ENCODE assay signal across 1 cellular context in genomic region chr19:5828661-5829566, GRCh38.
TF ChIP-seq lines count a peak whose summit lies in the region.

No MANE protein-coding gene starts in this region.

TF ChIP-seq in HepG2, 621 proteins besides CTCF, POLR2A, EP300 and RAD21 (continued from another document):
- TF ChIP-seq ZEB1 (IDR thresholded peaks at IDR 0.05; ENCODE audit: insufficient replicate concordance, low read depth) (peak; percentile 8), ZNF501 (CRISPR knock-in tag; IDR thresholded peaks at IDR 0.05) (no peak), GABPA (IDR thresholded peaks at IDR 0.05; ENCODE audit: low read depth, low read length) (no peak), GABPA (CRISPR knock-in tag; IDR thresholded peaks at IDR 0.05; ENCODE audit: low read depth) (0 out of 2 replicates have a peak, but pooled peaks have one; percentile 39), ZNF263 (CRISPR knock-in tag; IDR thresholded peaks at IDR 0.05) (0 out of 2 replicates have a peak, but pooled peaks have one; percentile 7), AHDC1 (CRISPR knock-in tag; IDR thresholded peaks at IDR 0.05; ENCODE audit: borderline replicate concordance) (0 out of 2 replicates have a peak, but pooled peaks have one; percentile 7), ZNF280B (CRISPR knock-in tag; IDR thresholded peaks at IDR 0.05; ENCODE audit: borderline replicate concordance) (peak; percentile 2; the same call in 1 of the 2 replicates), SP1 (IDR thresholded peaks at IDR 0.05) (no peak), SP1 (CRISPR knock-in tag; IDR thresholded peaks at IDR 0.05) (no peak), ZNF350 (CRISPR knock-in tag; IDR thresholded peaks at IDR 0.05; ENCODE audit: borderline replicate concordance, low read depth) (peak; percentile 55; the same call in 1 of the 2 replicates), ZMAT3 (CRISPR knock-in tag; conservative IDR thresholded peaks at IDR 0.05) (no peak), ZSCAN30 (CRISPR knock-in tag; IDR thresholded peaks at IDR 0.05) (0 out of 2 replicates have a peak, but pooled peaks have one; percentile 52), ELF1 (CRISPR knock-in tag; IDR thresholded peaks at IDR 0.05) (no peak), ZNF383 (CRISPR knock-in tag; IDR thresholded peaks at IDR 0.05; ENCODE audit: borderline replicate concordance) (no peak), ATF7 (IDR thresholded peaks at IDR 0.05) (no peak), ATF7 (CRISPR knock-in tag; IDR thresholded peaks at IDR 0.05) (0 out of 2 replicates have a peak, but pooled peaks have one; percentile 7), ZNF598 (CRISPR knock-in tag; IDR thresholded peaks at IDR 0.05; ENCODE audit: borderline replicate concordance) (no peak), HES4 (CRISPR knock-in tag; IDR thresholded peaks at IDR 0.05; ENCODE audit: borderline replicate concordance) (0 out of 2 replicates have a peak, but pooled peaks have one; percentile 9), ZMAT5 (CRISPR knock-in tag; IDR thresholded peaks at IDR 0.05; ENCODE audit: borderline replicate concordance, low read depth) (no peak), ZNF605 (CRISPR knock-in tag; IDR thresholded peaks at IDR 0.05) (peak; percentile 0; the same call in 1 of the 2 replicates)
- TF ChIP-seq, protein P1, sequence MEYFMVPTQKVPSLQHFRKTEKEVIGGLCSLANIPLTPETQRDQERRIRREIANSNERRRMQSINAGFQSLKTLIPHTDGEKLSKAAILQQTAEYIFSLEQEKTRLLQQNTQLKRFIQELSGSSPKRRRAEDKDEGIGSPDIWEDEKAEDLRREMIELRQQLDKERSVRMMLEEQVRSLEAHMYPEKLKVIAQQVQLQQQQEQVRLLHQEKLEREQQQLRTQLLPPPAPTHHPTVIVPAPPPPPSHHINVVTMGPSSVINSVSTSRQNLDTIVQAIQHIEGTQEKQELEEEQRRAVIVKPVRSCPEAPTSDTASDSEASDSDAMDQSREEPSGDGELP (IDR thresholded peaks at IDR 0.05; ENCODE audit: borderline replicate concordance, low read depth), result no peak
- TF ChIP-seq, protein P2, sequence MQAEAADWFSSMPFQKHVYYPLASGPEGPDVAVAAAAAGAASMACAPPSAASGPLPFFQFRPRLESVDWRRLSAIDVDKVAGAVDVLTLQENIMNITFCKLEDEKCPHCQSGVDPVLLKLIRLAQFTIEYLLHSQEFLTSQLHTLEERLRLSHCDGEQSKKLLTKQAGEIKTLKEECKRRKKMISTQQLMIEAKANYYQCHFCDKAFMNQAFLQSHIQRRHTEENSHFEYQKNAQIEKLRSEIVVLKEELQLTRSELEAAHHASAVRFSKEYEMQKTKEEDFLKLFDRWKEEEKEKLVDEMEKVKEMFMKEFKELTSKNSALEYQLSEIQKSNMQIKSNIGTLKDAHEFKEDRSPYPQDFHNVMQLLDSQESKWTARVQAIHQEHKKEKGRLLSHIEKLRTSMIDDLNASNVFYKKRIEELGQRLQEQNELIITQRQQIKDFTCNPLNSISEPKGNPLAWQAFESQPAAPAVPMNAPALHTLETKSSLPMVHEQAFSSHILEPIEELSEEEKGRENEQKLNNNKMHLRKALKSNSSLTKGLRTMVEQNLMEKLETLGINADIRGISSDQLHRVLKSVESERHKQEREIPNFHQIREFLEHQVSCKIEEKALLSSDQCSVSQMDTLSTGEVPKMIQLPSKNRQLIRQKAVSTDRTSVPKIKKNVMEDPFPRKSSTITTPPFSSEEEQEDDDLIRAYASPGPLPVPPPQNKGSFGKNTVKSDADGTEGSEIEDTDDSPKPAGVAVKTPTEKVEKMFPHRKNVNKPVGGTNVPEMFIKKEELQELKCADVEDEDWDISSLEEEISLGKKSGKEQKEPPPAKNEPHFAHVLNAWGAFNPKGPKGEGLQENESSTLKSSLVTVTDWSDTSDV (CRISPR knock-in tag; IDR thresholded peaks at IDR 0.05), result 0 out of 2 replicates have a peak, but pooled peaks have one; percentile 48
- TF ChIP-seq, protein P3, sequence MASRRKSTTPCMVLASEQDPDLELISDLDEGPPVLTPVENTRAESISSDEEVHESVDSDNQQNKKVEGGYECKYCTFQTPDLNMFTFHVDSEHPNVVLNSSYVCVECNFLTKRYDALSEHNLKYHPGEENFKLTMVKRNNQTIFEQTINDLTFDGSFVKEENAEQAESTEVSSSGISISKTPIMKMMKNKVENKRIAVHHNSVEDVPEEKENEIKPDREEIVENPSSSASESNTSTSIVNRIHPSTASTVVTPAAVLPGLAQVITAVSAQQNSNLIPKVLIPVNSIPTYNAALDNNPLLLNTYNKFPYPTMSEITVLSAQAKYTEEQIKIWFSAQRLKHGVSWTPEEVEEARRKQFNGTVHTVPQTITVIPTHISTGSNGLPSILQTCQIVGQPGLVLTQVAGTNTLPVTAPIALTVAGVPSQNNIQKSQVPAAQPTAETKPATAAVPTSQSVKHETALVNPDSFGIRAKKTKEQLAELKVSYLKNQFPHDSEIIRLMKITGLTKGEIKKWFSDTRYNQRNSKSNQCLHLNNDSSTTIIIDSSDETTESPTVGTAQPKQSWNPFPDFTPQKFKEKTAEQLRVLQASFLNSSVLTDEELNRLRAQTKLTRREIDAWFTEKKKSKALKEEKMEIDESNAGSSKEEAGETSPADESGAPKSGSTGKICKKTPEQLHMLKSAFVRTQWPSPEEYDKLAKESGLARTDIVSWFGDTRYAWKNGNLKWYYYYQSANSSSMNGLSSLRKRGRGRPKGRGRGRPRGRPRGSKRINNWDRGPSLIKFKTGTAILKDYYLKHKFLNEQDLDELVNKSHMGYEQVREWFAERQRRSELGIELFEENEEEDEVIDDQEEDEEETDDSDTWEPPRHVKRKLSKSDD (CRISPR knock-in tag; IDR thresholded peaks at IDR 0.05; ENCODE audit: low read depth), result 0 out of 2 replicates have a peak, but pooled peaks have one; percentile 49
